ENCODE assay signal across 9 cellular contexts in the genomic region with DNA sequence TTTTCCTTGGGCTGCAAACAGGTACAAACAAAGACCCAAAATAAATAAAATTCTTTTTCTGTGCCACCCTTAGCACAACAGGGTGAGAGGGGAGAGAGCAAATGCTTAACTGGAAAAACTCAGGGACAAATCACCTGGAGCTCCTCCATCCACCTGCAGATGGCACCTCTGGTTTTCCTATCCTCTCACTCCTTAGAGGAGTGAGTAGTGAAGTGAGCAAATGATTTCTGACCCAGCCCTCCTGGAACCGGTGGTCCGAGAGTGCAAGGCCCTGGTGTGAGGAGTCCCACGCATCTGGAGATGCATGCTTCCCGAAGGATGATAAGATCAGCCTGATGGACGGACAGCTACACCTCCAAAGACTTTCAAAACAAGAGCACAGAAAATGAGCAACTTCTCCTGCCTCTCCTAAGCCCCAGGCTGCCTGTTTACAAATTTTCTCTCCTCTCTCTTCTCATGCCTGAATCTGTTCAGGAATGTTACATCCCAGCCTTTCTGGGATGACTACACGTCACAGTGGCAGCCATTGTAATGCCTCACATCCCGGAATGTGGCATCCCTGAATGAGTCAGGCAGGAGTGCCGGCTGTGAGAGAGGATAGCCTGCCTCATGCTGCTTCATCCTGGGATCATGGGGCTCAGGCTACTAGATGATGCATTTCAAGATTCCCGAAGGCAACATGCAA.
DNase-seq lines count a peak whose midpoint lies in the region; ATAC-seq, FAIRE-seq and TF ChIP-seq lines count a peak whose summit lies in the region.
"Had no signal": no experiment of that assay in that cellular context is flagged by ENCODE, and none has a peak within 500 bp of the region (broad histone marks: within the 10 kb centered on the region; RNA-seq: fewer than 3 reads in every experiment).

No MANE protein-coding gene starts in this region.

- TF ChIP-seq POLR2A in A549 (IDR thresholded peaks at IDR 0.05; ENCODE audit: low read length) = no peak

- H3K4me3 Mint-ChIP-seq in activated T-cell treated with anti-CD3 and anti-CD28 coated beads, Interleukin-2, amount 50 U/mL, for 24 hours = no peak overlapping the region

- intact Hi-C loops in posterior cingulate gyrus (cut with DNase I) = no loop called here

- WGBS in A549 (ENCODE audit: missing lambda C conversion rate) = 5% methylated on average over 9 of the region's 9 CpGs

- H3K27ac Mint-ChIP-seq in activated T-cell treated with anti-CD3 and anti-CD28 coated beads, Interleukin-2, amount 50 U/mL, for 24 hours = no peak overlapping the region

- DNase-seq in A549 (ENCODE audit: low read depth in 1 of 2, low spot score in 1 of 2) (peak; percentile 82), HS-5 (ENCODE audit: low read depth) (peak; percentile 97), brain pericyte (ENCODE audit: low read depth, low spot score) (peak; percentile 41), kidney tubule cell (ENCODE audit: low spot score) (peak; percentile 99), posterior cingulate gyrus (no peak), Kasumi-1 (lab: John Stamatoyannopoulos, UW) (no peak)
- DNase-seq in activated T-cell treated with anti-CD3 and anti-CD28 coated beads, Interleukin-2, amount 50 U/mL, for 24 hours = no peak
- DNase-seq: activated CD8-positive, alpha-beta memory T cell treated with anti-CD3 and anti-CD28 coated beads, Interleukin-2, amount 50 U/mL, for 4 hours had no signal

- peak in 1 of 2 experiments; percentile 29; a peak in 1 of 5 replicates for TF ChIP-seq EP300 in A549 (IDR thresholded peaks at IDR 0.05)

- no peaks in the 10 kb centered on the region for H3K9me3 ChIP-seq in A549

- POLR2A ChIA-PET in A549 (lab: Yijun Ruan, JAX) = interaction anchor here (0.6 kb wide), 1 partner anchor 87 kb away, joined by 3 read pairs; the partner anchor contains the start of gene ADRB2

- H3K36me3 Mint-ChIP-seq in activated T-cell treated with anti-CD3 and anti-CD28 coated beads, Interleukin-2, amount 50 U/mL, for 24 hours (ENCODE audit: low read depth) = no peaks in the 10 kb centered on the region

- H3K4me3 ChIP-seq in A549 = no peak overlapping the region

- H3K27me3 Mint-ChIP-seq in activated T-cell treated with anti-CD3 and anti-CD28 coated beads, Interleukin-2, amount 50 U/mL, for 24 hours = no peaks in the 10 kb centered on the region

- no peak for FAIRE-seq in A549 (lab: Jason Lieb, UNC)

- H3K4me1 Mint-ChIP-seq in activated T-cell treated with anti-CD3 and anti-CD28 coated beads, Interleukin-2, amount 50 U/mL, for 24 hours (ENCODE audit: low read depth) = peaks cover 10% of the 10 kb centered on the region

- peak; percentile 91 to 96 for ATAC-seq in A549
- no peak for ATAC-seq in HG03571 (IDR thresholded peaks at IDR 0.05; ENCODE audit: unreplicated experiment)

- H3K9me3 Mint-ChIP-seq in activated T-cell treated with anti-CD3 and anti-CD28 coated beads, Interleukin-2, amount 50 U/mL, for 24 hours = no peaks in the 10 kb centered on the region

- peaks cover 37% of the 10 kb centered on the region for H3K4me1 ChIP-seq in A549

- TF ChIP-seq RAD21 in A549 (conservative IDR thresholded peaks at IDR 0.05 in 1 of 2, IDR thresholded peaks at IDR 0.05 in 1 of 2) = peak; percentile 65 to 66

- peak; percentile 52 for TF ChIP-seq CTCF in A549 (IDR thresholded peaks at IDR 0.05)

- CTCF ChIA-PET in A549 (lab: Yijun Ruan, JAX) = interaction anchor here (0.6 to 5.4 kb wide), 29 partner anchors 9 to 733 kb away, joined by 3 to 46 read pairs (median 5); partner anchors contain the start of gene ADRB2

- peak overlapping the region; percentile 62 for H3K4me2 ChIP-seq in A549

- peak overlapping the region; percentile 43 to 59; a peak in 5 of 6 replicates for H3K27ac ChIP-seq in A549

TF ChIP-seq in A549, 52 proteins besides CTCF, POLR2A, EP300 and RAD21:
- no peak for TF ChIP-seq POLR2AphosphoS2 (conservative IDR thresholded peaks at IDR 0.05; ENCODE audit: low read length)
- TF ChIP-seq EHMT2 (IDR thresholded peaks at IDR 0.05; ENCODE audit: low read depth) = no peak
- peak; percentile 74 for TF ChIP-seq MAX (IDR thresholded peaks at IDR 0.05)
- TF ChIP-seq, protein P1, sequence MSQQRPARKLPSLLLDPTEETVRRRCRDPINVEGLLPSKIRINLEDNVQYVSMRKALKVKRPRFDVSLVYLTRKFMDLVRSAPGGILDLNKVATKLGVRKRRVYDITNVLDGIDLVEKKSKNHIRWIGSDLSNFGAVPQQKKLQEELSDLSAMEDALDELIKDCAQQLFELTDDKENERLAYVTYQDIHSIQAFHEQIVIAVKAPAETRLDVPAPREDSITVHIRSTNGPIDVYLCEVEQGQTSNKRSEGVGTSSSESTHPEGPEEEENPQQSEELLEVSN (IDR thresholded peaks at IDR 0.05; ENCODE audit: borderline replicate concordance, low read depth) = peak; percentile 44; the same call in 1 of the 2 replicates
- no peak for TF ChIP-seq REST (IDR thresholded peaks at IDR 0.05)
- 0 out of 2 replicates have a peak, but pooled peaks have one; percentile 15 for TF ChIP-seq ATOH8 (CRISPR knock-in tag; IDR thresholded peaks at IDR 0.05; ENCODE audit: low read depth)
- TF ChIP-seq GATA3 (IDR thresholded peaks at IDR 0.05; ENCODE audit: borderline replicate concordance) = peak; percentile 54; the same call in 1 of the 2 replicates
- 0 out of 2 replicates have a peak, but pooled peaks have one; percentile 12 for TF ChIP-seq JUNB (IDR thresholded peaks at IDR 0.05)
- peak; percentile 67 for TF ChIP-seq SMC3 (IDR thresholded peaks at IDR 0.05)
- TF ChIP-seq FOSL2 (IDR thresholded peaks at IDR 0.05) = peak; percentile 12; the same call in 1 of the 2 replicates
- TF ChIP-seq FOSL2 (CRISPR knock-in tag; IDR thresholded peaks at IDR 0.05) = peak; percentile 93
- TF ChIP-seq HEYL (CRISPR knock-in tag; IDR thresholded peaks at IDR 0.05) = no peak
- TF ChIP-seq CHD2 (IDR thresholded peaks at IDR 0.05; ENCODE audit: low read length, partially characterized antibody) = no peak
- no peak for TF ChIP-seq ESRRA (IDR thresholded peaks at IDR 0.05; ENCODE audit: borderline replicate concordance, low read length)
- TF ChIP-seq HOXB5 (CRISPR knock-in tag; IDR thresholded peaks at IDR 0.05) = peak; percentile 18; the same call in 1 of the 2 replicates

Comparison
In these comparisons a context has a peak if more than half of its experiments do, and no peak if none do; other contexts are left out.
1. DNase-seq: peak in A549 (2 of 2), HS-5 (single experiment), brain pericyte (single experiment) and kidney tubule cell (single experiment); none in posterior cingulate gyrus (0 of 10), Kasumi-1 (0 of 2) and activated T-cell treated with anti-CD3 and anti-CD28 coated beads, Interleukin-2, amount 50 U/mL, for 24 hours (single experiment).